In the genomic region with DNA sequence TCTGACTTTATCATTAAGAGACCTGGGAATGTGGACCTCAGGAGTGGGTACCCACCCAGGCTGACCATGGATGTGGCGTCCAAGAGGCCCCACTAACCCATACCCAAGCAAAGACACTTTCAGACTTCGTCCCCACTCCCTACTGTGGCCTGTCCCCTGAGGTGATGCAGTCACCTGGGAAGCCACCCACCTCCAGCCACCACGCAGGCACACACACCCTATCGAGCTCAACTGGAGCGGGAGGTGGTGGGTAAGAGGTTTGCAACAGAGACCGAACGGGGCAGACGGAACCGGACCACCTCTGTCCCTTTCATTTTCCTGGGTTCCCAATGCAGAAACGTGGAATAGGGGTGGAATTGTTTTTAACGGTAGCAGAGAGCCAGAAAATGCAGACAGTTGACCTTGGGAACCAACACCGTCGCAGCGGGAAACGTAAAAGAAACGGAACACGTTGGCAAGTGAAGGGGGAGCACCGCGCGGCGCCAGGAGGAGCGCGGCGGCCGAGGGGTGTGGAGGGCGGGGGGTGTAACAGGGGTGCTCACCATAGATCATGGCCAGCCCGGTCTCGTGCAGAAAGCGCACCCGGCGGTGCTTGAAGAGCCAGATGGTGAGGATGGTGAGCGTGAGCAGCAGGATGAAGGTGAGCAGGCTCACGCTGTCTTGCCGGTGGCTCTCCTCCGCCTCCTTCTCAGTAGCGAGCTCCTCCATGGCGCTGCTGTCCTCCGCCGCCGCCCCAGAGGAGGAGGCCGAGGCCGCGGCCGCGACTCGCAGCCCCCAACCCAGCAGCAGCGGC, we compare ENCODE assay signal across 1 cellular context.
TF ChIP-seq lines count a peak whose summit lies in the region.

No MANE protein-coding gene starts in this region.

TF ChIP-seq in GM23338, 12 proteins besides CTCF, POLR2A, EP300 and RAD21 (continued from another document):
- TF ChIP-seq, protein P1, sequence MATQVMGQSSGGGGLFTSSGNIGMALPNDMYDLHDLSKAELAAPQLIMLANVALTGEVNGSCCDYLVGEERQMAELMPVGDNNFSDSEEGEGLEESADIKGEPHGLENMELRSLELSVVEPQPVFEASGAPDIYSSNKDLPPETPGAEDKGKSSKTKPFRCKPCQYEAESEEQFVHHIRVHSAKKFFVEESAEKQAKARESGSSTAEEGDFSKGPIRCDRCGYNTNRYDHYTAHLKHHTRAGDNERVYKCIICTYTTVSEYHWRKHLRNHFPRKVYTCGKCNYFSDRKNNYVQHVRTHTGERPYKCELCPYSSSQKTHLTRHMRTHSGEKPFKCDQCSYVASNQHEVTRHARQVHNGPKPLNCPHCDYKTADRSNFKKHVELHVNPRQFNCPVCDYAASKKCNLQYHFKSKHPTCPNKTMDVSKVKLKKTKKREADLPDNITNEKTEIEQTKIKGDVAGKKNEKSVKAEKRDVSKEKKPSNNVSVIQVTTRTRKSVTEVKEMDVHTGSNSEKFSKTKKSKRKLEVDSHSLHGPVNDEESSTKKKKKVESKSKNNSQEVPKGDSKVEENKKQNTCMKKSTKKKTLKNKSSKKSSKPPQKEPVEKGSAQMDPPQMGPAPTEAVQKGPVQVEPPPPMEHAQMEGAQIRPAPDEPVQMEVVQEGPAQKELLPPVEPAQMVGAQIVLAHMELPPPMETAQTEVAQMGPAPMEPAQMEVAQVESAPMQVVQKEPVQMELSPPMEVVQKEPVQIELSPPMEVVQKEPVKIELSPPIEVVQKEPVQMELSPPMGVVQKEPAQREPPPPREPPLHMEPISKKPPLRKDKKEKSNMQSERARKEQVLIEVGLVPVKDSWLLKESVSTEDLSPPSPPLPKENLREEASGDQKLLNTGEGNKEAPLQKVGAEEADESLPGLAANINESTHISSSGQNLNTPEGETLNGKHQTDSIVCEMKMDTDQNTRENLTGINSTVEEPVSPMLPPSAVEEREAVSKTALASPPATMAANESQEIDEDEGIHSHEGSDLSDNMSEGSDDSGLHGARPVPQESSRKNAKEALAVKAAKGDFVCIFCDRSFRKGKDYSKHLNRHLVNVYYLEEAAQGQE (IDR thresholded peaks at IDR 0.05; ENCODE audit: unreplicated experiment), result no peak
- TF ChIP-seq, protein P2, sequence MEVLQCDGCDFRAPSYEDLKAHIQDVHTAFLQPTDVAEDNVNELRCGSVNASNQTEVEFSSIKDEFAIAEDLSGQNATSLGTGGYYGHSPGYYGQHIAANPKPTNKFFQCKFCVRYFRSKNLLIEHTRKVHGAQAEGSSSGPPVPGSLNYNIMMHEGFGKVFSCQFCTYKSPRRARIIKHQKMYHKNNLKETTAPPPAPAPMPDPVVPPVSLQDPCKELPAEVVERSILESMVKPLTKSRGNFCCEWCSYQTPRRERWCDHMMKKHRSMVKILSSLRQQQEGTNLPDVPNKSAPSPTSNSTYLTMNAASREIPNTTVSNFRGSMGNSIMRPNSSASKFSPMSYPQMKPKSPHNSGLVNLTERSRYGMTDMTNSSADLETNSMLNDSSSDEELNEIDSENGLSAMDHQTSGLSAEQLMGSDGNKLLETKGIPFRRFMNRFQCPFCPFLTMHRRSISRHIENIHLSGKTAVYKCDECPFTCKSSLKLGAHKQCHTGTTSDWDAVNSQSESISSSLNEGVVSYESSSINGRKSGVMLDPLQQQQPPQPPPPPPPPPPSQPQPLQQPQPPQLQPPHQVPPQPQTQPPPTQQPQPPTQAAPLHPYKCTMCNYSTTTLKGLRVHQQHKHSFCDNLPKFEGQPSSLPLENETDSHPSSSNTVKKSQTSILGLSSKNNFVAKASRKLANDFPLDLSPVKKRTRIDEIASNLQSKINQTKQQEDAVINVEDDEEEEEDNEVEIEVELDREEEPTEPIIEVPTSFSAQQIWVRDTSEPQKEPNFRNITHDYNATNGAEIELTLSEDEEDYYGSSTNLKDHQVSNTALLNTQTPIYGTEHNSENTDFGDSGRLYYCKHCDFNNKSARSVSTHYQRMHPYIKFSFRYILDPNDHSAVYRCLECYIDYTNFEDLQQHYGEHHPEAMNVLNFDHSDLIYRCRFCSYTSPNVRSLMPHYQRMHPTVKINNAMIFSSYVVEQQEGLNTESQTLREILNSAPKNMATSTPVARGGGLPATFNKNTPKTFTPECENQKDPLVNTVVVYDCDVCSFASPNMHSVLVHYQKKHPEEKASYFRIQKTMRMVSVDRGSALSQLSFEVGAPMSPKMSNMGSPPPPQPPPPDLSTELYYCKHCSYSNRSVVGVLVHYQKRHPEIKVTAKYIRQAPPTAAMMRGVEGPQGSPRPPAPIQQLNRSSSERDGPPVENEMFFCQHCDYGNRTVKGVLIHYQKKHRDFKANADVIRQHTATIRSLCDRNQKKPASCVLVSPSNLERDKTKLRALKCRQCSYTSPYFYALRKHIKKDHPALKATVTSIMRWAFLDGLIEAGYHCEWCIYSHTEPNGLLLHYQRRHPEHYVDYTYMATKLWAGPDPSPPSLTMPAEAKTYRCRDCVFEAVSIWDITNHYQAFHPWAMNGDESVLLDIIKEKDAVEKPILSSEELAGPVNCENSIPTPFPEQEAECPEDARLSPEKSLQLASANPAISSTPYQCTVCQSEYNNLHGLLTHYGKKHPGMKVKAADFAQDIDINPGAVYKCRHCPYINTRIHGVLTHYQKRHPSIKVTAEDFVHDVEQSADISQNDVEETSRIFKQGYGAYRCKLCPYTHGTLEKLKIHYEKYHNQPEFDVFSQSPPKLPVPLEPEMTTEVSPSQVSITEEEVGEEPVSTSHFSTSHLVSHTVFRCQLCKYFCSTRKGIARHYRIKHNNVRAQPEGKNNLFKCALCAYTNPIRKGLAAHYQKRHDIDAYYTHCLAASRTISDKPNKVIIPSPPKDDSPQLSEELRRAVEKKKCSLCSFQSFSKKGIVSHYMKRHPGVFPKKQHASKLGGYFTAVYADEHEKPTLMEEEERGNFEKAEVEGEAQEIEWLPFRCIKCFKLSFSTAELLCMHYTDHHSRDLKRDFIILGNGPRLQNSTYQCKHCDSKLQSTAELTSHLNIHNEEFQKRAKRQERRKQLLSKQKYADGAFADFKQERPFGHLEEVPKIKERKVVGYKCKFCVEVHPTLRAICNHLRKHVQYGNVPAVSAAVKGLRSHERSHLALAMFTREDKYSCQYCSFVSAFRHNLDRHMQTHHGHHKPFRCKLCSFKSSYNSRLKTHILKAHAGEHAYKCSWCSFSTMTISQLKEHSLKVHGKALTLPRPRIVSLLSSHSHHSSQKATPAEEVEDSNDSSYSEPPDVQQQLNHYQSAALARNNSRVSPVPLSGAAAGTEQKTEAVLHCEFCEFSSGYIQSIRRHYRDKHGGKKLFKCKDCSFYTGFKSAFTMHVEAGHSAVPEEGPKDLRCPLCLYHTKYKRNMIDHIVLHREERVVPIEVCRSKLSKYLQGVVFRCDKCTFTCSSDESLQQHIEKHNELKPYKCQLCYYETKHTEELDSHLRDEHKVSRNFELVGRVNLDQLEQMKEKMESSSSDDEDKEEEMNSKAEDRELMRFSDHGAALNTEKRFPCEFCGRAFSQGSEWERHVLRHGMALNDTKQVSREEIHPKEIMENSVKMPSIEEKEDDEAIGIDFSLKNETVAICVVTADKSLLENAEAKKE (CRISPR knock-in tag; IDR thresholded peaks at IDR 0.05), result no peak
- TF ChIP-seq JUNB (IDR thresholded peaks at IDR 0.05; ENCODE audit: unreplicated experiment) (no peak), NANOG (IDR thresholded peaks at IDR 0.05; ENCODE audit: borderline replicate concordance) (no peak)
TF ChIP-seq in GM23338: peak in this region for 0.
